ENCODE assay signal across 18 cellular contexts in genomic region chr9:137080260-137081122, GRCh38. TPM values are rescaled to one million over a fixed set of nuclear protein-coding genes. Genes with fewer than 3 reads are reported as not detected.
A peak's percentile ranks its signal among the peaks of the same experiment; 100 is the strongest.
DNase-seq lines count a peak whose midpoint lies in the region; ATAC-seq and TF ChIP-seq lines count a peak whose summit lies in the region.
"Had no signal": no experiment of that assay in that cellular context is flagged by ENCODE, and none has a peak within 500 bp of the region (broad histone marks: within the 10 kb centered on the region; RNA-seq: fewer than 3 reads in every experiment).

No MANE protein-coding gene starts in this region.

- intact Hi-C loops in CD4-positive, alpha-beta memory T cell (cut with micrococcal nuclease) = no loop called here
- intact Hi-C loops in CD14-positive monocyte (cut with micrococcal nuclease) = no loop called here

- ATAC-seq in activated CD8-positive, alpha-beta T cell treated with anti-CD3 and anti-CD28 coated beads, Interleukin-2, amount 10 ng/mL, durations not matched to agents 7 days and 5 days = no peak

- POLR2A ChIA-PET in activated CD8-positive, alpha-beta T cell treated with anti-CD3 and anti-CD28 coated beads, Interleukin-2, amount 10 ng/mL, durations not matched to agents 7 days and 5 days (lab: Charles Lee) = no interaction called here
- POLR2A ChIA-PET in CD4-positive, alpha-beta memory T cell (lab: Charles Lee; ENCODE audit: partially characterized antibody) = interaction anchor here (1.1 to 1.6 kb wide), 3 partner anchors 9 to 29 kb away, joined by 3 read pairs; no protein-coding TSS in a partner anchor

- no peak overlapping the region for H3K27ac Mint-ChIP-seq in activated CD8-positive, alpha-beta T cell treated with anti-CD3 and anti-CD28 coated beads, Interleukin-2, amount 10 ng/mL, durations not matched to agents 7 days and 5 days
- no peak overlapping the region for H3K27ac Mint-ChIP-seq in CD4-positive, alpha-beta memory T cell
- no peak overlapping the region for H3K27ac Mint-ChIP-seq in CD14-positive monocyte

- peaks cover 39% of the 10 kb centered on the region for H3K36me3 Mint-ChIP-seq in activated CD8-positive, alpha-beta T cell treated with anti-CD3 and anti-CD28 coated beads, Interleukin-2, amount 10 ng/mL, durations not matched to agents 7 days and 5 days (ENCODE audit: low read depth)
- peaks cover 0 to 3% of the 10 kb centered on the region in 2 donors for H3K36me3 Mint-ChIP-seq in CD4-positive, alpha-beta memory T cell
- H3K36me3 Mint-ChIP-seq in CD14-positive monocyte = peaks cover 25 to 53% of the 10 kb centered on the region in 2 donors

- H4K20me1 ChIP-seq in BLaER1 = peaks cover 67% of the 10 kb centered on the region

- H3K27me3 ChIP-seq in BLaER1 = no peaks in the 10 kb centered on the region
- no peaks in the 10 kb centered on the region for H3K27me3 ChIP-seq in CD4-positive, alpha-beta memory T cell (ENCODE audit: insufficient read depth, low read length)
- H3K27me3 ChIP-seq: SJSA1 had no signal

- H3K4me3 ChIP-seq in BLaER1 = peak overlapping the region; percentile 25; the same call in 1 of the 2 replicates
- H3K4me3 ChIP-seq in CD4-positive, alpha-beta memory T cell (ENCODE audit: low read length in 2 of 2) = no peak overlapping the region
- H3K4me3 ChIP-seq: SJSA1 had no signal

- TF ChIP-seq CTCF in 22Rv1 (IDR thresholded peaks at IDR 0.05) = no peak
- TF ChIP-seq CTCF in CD14-positive monocyte (IDR thresholded peaks at IDR 0.05) = no peak

- H3K36me3 ChIP-seq in BLaER1 = peaks cover 38% of the 10 kb centered on the region
- no peaks in the 10 kb centered on the region for H3K36me3 ChIP-seq in CD4-positive, alpha-beta memory T cell (ENCODE audit: insufficient read depth, low read length)

- peak overlapping the region; percentile 28; the same call in 1 of the 2 replicates for H3K9ac ChIP-seq in BLaER1

- DNase-seq in activated CD8-positive, alpha-beta T cell treated with anti-CD3 and anti-CD28 coated beads, Interleukin-2, amount 10 ng/mL, durations not matched to agents 7 days and 5 days = no peak
- peak; percentile 41 for DNase-seq in islet precursor cell
- DNase-seq in CD4-positive, alpha-beta memory T cell = no peak
- DNase-seq in NCI-H1105 treated with DMSO at 0.1 percent for 48 hours (lab: John Stamatoyannopoulos, UW) = no peak
- DNase-seq in CD14-positive monocyte (ENCODE audit: low spot score) = no peak
- DNase-seq: CD8-positive, alpha-beta memory T cell; DND-41; HCEC 1CT; KBM-7; NCI-H1436; NCI-H2029 treated with DMSO at 0.1 percent for 48 hours; NCI-H2171 treated with DMSO at 0.1 percent for 48 hours; NCI-H446 treated with DMSO at 0.1 percent for 48 hours; NCI-H748 treated with DMSO at 0.1 percent for 48 hours; RPMI8226 had no signal

- H3K4me2 ChIP-seq in BLaER1 = peak overlapping the region; percentile 97

- peaks cover 81% of the 10 kb centered on the region for H3K4me1 ChIP-seq in BLaER1
- H3K4me1 ChIP-seq in CD4-positive, alpha-beta memory T cell (ENCODE audit: insufficient read depth, low read length) = peaks cover 13% of the 10 kb centered on the region

- H3K9me3 ChIP-seq in BLaER1 = no peaks in the 10 kb centered on the region
- no peaks in the 10 kb centered on the region for H3K9me3 ChIP-seq in CD4-positive, alpha-beta memory T cell (ENCODE audit: control insufficient read depth in 1 of 2, low read length in 2 of 2)
- H3K9me3 ChIP-seq: SJSA1 had no signal

- H3K27ac ChIP-seq in 22Rv1 = 0 out of 2 replicates have a peak overlapping the region, but pooled peaks have one; percentile 22
- H3K27ac ChIP-seq in BLaER1 = no peak overlapping the region; the same call in 1 of the 2 replicates
- no peak overlapping the region for H3K27ac ChIP-seq in CD4-positive, alpha-beta memory T cell (ENCODE audit: low read depth, low read length)
- H3K27ac ChIP-seq: SJSA1 had no signal

- CTCF ChIA-PET in activated CD8-positive, alpha-beta T cell treated with anti-CD3 and anti-CD28 coated beads, Interleukin-2, amount 10 ng/mL, durations not matched to agents 7 days and 5 days (lab: Charles Lee) = interaction anchor here (0.7 to 1.3 kb wide), 3 partner anchors 11 to 33 kb away, joined by 3 to 4 read pairs (median 3); partner anchors contain the start of gene SAPCD2
- CTCF ChIA-PET in CD4-positive, alpha-beta memory T cell (lab: Charles Lee; ENCODE audit: partially characterized antibody) = interaction anchor here (1.4 kb wide), 1 partner anchor 12 kb away, joined by 3 read pairs; no protein-coding TSS in a partner anchor

- peaks cover 25% of the 10 kb centered on the region for H3K4me1 Mint-ChIP-seq in activated CD8-positive, alpha-beta T cell treated with anti-CD3 and anti-CD28 coated beads, Interleukin-2, amount 10 ng/mL, durations not matched to agents 7 days and 5 days (ENCODE audit: low read depth)
- H3K4me1 Mint-ChIP-seq in CD4-positive, alpha-beta memory T cell = peaks cover 2 to 5% (median 2%) of the 10 kb centered on the region in 4 donors
- peaks cover 34% of the 10 kb centered on the region for H3K4me1 Mint-ChIP-seq in CD14-positive monocyte

- H3K9me3 Mint-ChIP-seq in activated CD8-positive, alpha-beta T cell treated with anti-CD3 and anti-CD28 coated beads, Interleukin-2, amount 10 ng/mL, durations not matched to agents 7 days and 5 days (ENCODE audit: insufficient read depth) = no peaks in the 10 kb centered on the region
- H3K9me3 Mint-ChIP-seq in CD4-positive, alpha-beta memory T cell = no peaks in the 10 kb centered on the region
- H3K9me3 Mint-ChIP-seq in CD14-positive monocyte = peaks cover 0 to 5% (median 0%) of the 10 kb centered on the region in 7 donors
- H3K9me3 Mint-ChIP-seq: CD8-positive, alpha-beta memory T cell had no signal

- H3K4me3 Mint-ChIP-seq in activated CD8-positive, alpha-beta T cell treated with anti-CD3 and anti-CD28 coated beads, Interleukin-2, amount 10 ng/mL, durations not matched to agents 7 days and 5 days = peak overlapping the region; percentile 32
- H3K4me3 Mint-ChIP-seq in CD4-positive, alpha-beta memory T cell = peak overlapping the region in 1 of 8 donors; percentile 26
- H3K4me3 Mint-ChIP-seq in CD14-positive monocyte = no peak overlapping the region

- H3K27me3 Mint-ChIP-seq in activated CD8-positive, alpha-beta T cell treated with anti-CD3 and anti-CD28 coated beads, Interleukin-2, amount 10 ng/mL, durations not matched to agents 7 days and 5 days (ENCODE audit: low read depth) = no peaks in the 10 kb centered on the region
- H3K27me3 Mint-ChIP-seq in CD4-positive, alpha-beta memory T cell = no peaks in the 10 kb centered on the region
- peaks cover 0 to 2% (median 0%) of the 10 kb centered on the region in 3 donors for H3K27me3 Mint-ChIP-seq in CD14-positive monocyte (ENCODE audit: low read depth in 3 of 3)
- H3K27me3 Mint-ChIP-seq: CD8-positive, alpha-beta memory T cell had no signal

RNA-seq across cellular contexts. Expression of gene UAP1L1, which starts 3.2 kb away (rescaled TPM):
- 10 to 100 TPM; 63.1 to 66.8 TPM for total RNA-seq in activated CD8-positive, alpha-beta T cell treated with anti-CD3 and anti-CD28 coated beads, Interleukin-2, amount 10 ng/mL, durations not matched to agents 7 days and 5 days
- total RNA-seq in CD4-positive, alpha-beta memory T cell = 10 to 100 TPM; 10.6 to 12.5 TPM
- polyA plus RNA-seq in CD4-positive, alpha-beta memory T cell = 1 to 10 TPM in 1 of 2 donors, under 1 TPM in 1; 0.81 to 2.9 TPM
- polyA plus RNA-seq in CD14-positive monocyte = 10 to 100 TPM in 1 of 2 donors, 1 to 10 TPM in 1; 5.7 to 14.8 TPM

RNA-seq across cellular contexts. Expression of gene MAN1B1, which starts 6.3 kb away (rescaled TPM):
- 10 to 100 TPM; 42.2 to 49.2 TPM for total RNA-seq in activated CD8-positive, alpha-beta T cell treated with anti-CD3 and anti-CD28 coated beads, Interleukin-2, amount 10 ng/mL, durations not matched to agents 7 days and 5 days
- 10 to 100 TPM; 63.3 to 71.0 TPM for total RNA-seq in CD4-positive, alpha-beta memory T cell
- polyA plus RNA-seq in CD4-positive, alpha-beta memory T cell = 10 to 100 TPM; 35.4 to 37.5 TPM
- polyA plus RNA-seq in CD14-positive monocyte = 10 to 100 TPM; 29.3 to 38.2 TPM

RNA-seq across cellular contexts. Expression of gene SAPCD2, which starts 10.1 kb away (rescaled TPM):
- total RNA-seq in activated CD8-positive, alpha-beta T cell treated with anti-CD3 and anti-CD28 coated beads, Interleukin-2, amount 10 ng/mL, durations not matched to agents 7 days and 5 days = 10 to 100 TPM; 56.8 to 57.0 TPM
- under 1 TPM; 0.09 to 0.11 TPM for total RNA-seq in CD4-positive, alpha-beta memory T cell
- under 1 TPM; 0.10 to 0.15 TPM for polyA plus RNA-seq in CD4-positive, alpha-beta memory T cell
- polyA plus RNA-seq in CD14-positive monocyte = 1 to 10 TPM; 1.7 to 3.1 TPM

RNA-seq across cellular contexts. Expression of gene ENTPD2, which starts 26.6 kb away (rescaled TPM):
- total RNA-seq in activated CD8-positive, alpha-beta T cell treated with anti-CD3 and anti-CD28 coated beads, Interleukin-2, amount 10 ng/mL, durations not matched to agents 7 days and 5 days = under 1 TPM in 1 of 2 experiments, not detected in 1; 0.34 TPM
- total RNA-seq in CD4-positive, alpha-beta memory T cell = not detected
- not detected for polyA plus RNA-seq in CD4-positive, alpha-beta memory T cell
- not detected for polyA plus RNA-seq in CD14-positive monocyte
- total RNA-seq: CD8-positive, alpha-beta memory T cell; SJSA1 had no signal
- polyA plus RNA-seq: CD8-positive, alpha-beta memory T cell had no signal

RNA-seq across cellular contexts. Expression of gene DPP7, which starts 34.0 kb away (rescaled TPM):
- total RNA-seq in activated CD8-positive, alpha-beta T cell treated with anti-CD3 and anti-CD28 coated beads, Interleukin-2, amount 10 ng/mL, durations not matched to agents 7 days and 5 days = 100 to 1,000 TPM; 248 TPM
- 100 to 1,000 TPM; 357 to 362 TPM for total RNA-seq in CD4-positive, alpha-beta memory T cell
- 100 to 1,000 TPM; 135 to 206 TPM for polyA plus RNA-seq in CD4-positive, alpha-beta memory T cell
- polyA plus RNA-seq in CD14-positive monocyte = 100 to 1,000 TPM in 1 of 2 donors, 10 to 100 TPM in 1; 68.3 to 150 TPM

Comparison
In these comparisons a context has a peak if more than half of its experiments do, and no peak if none do; other contexts are left out.
1. RNA of gene UAP1L1, which starts 3.2 kb away (total RNA-seq): 63.1 to 66.8 TPM in activated CD8-positive, alpha-beta T cell treated with anti-CD3 and anti-CD28 coated beads, Interleukin-2, amount 10 ng/mL, durations not matched to agents 7 days and 5 days; 10.6 to 12.5 TPM in CD4-positive, alpha-beta memory T cell; every median in the first group is over 4 times any median in the second.
2. RNA of gene SAPCD2, which starts 10.1 kb away (total RNA-seq): 56.8 to 57.0 TPM in activated CD8-positive, alpha-beta T cell treated with anti-CD3 and anti-CD28 coated beads, Interleukin-2, amount 10 ng/mL, durations not matched to agents 7 days and 5 days; 0.09 to 0.11 TPM in CD4-positive, alpha-beta memory T cell; every median in the first group is over 10 times any median in the second.